1 cellular context compared by ENCODE assay signal in genomic region chr7:936131-937054, GRCh38.
TF ChIP-seq lines count a peak whose summit lies in the region.

No MANE protein-coding gene starts in this region.

TF ChIP-seq in GM12878, 131 proteins besides CTCF, POLR2A, EP300 and RAD21 (continued from another document and continues in another):
- TF ChIP-seq, protein P1, sequence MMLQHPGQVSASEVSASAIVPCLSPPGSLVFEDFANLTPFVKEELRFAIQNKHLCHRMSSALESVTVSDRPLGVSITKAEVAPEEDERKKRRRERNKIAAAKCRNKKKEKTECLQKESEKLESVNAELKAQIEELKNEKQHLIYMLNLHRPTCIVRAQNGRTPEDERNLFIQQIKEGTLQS (IDR thresholded peaks at IDR 0.05; ENCODE audit: borderline replicate concordance, extremely low read depth, low read depth, low read length), result no peak
- TF ChIP-seq, protein P2, sequence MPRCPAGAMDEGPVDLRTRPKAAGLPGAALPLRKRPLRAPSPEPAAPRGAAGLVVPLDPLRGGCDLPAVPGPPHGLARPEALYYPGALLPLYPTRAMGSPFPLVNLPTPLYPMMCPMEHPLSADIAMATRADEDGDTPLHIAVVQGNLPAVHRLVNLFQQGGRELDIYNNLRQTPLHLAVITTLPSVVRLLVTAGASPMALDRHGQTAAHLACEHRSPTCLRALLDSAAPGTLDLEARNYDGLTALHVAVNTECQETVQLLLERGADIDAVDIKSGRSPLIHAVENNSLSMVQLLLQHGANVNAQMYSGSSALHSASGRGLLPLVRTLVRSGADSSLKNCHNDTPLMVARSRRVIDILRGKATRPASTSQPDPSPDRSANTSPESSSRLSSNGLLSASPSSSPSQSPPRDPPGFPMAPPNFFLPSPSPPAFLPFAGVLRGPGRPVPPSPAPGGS (IDR thresholded peaks at IDR 0.05; ENCODE audit: borderline replicate concordance, insufficient read depth, low read depth, low read length, poor library complexity, severe bottlenecking), result no peak
- no peak for TF ChIP-seq E2F8 (IDR thresholded peaks at IDR 0.05; ENCODE audit: low read depth, partially characterized antibody)
- TF ChIP-seq CHD2 (IDR thresholded peaks at IDR 0.05; ENCODE audit: borderline replicate concordance, low read depth, low read length), result no peak
- no peak for TF ChIP-seq SMAD5 (IDR thresholded peaks at IDR 0.05; ENCODE audit: low read depth)
- no peak for TF ChIP-seq HCFC1 (IDR thresholded peaks at IDR 0.05; ENCODE audit: low read length)
- TF ChIP-seq MYB (IDR thresholded peaks at IDR 0.05; ENCODE audit: borderline replicate concordance, low read depth, low read length), result no peak
- peak; percentile 60 for TF ChIP-seq SMARCA5 (IDR thresholded peaks at IDR 0.05)
- no peak for TF ChIP-seq MAX (IDR thresholded peaks at IDR 0.05; ENCODE audit: low read depth, low read length)
- no peak for TF ChIP-seq SUZ12 (IDR thresholded peaks at IDR 0.05; ENCODE audit: unreplicated experiment)
- no peak for TF ChIP-seq WRNIP1 (IDR thresholded peaks at IDR 0.05; ENCODE audit: borderline replicate concordance, low read depth, low read length)
- TF ChIP-seq, protein P3, sequence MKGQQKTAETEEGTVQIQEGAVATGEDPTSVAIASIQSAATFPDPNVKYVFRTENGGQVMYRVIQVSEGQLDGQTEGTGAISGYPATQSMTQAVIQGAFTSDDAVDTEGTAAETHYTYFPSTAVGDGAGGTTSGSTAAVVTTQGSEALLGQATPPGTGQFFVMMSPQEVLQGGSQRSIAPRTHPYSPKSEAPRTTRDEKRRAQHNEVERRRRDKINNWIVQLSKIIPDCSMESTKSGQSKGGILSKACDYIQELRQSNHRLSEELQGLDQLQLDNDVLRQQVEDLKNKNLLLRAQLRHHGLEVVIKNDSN (IDR thresholded peaks at IDR 0.05; ENCODE audit: borderline replicate concordance, extremely low read length, insufficient read depth, low read depth, low read length), result no peak
- TF ChIP-seq PKNOX1 (IDR thresholded peaks at IDR 0.05), result peak; percentile 67
- no peak for TF ChIP-seq NFYA (IDR thresholded peaks at IDR 0.05; ENCODE audit: borderline replicate concordance, low read depth, low read length)
- no peak for TF ChIP-seq E4F1 (IDR thresholded peaks at IDR 0.05; ENCODE audit: borderline replicate concordance, partially characterized antibody)
- TF ChIP-seq, protein P4, sequence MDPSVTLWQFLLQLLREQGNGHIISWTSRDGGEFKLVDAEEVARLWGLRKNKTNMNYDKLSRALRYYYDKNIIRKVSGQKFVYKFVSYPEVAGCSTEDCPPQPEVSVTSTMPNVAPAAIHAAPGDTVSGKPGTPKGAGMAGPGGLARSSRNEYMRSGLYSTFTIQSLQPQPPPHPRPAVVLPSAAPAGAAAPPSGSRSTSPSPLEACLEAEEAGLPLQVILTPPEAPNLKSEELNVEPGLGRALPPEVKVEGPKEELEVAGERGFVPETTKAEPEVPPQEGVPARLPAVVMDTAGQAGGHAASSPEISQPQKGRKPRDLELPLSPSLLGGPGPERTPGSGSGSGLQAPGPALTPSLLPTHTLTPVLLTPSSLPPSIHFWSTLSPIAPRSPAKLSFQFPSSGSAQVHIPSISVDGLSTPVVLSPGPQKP (IDR thresholded peaks at IDR 0.05; ENCODE audit: low read depth, low read length), result no peak
- 0 out of 2 replicates have a peak, but pooled peaks have one; percentile 31 for TF ChIP-seq NKRF (conservative IDR thresholded peaks at IDR 0.05)
- peak; percentile 92; the same call in 1 of the 2 replicates for TF ChIP-seq JUND (IDR thresholded peaks at IDR 0.05; ENCODE audit: low read depth, low read length)
- no peak for TF ChIP-seq SRF (IDR thresholded peaks at IDR 0.05; ENCODE audit: low read depth in 2 of 2, low read length in 2 of 2)
- TF ChIP-seq ZSCAN29 (IDR thresholded peaks at IDR 0.05), result no peak
- TF ChIP-seq CHD1 (IDR thresholded peaks at IDR 0.05; ENCODE audit: low read depth, low read length), result no peak
- TF ChIP-seq YBX1 (IDR thresholded peaks at IDR 0.05), result peak; percentile 41; the same call in 1 of the 2 replicates
- TF ChIP-seq CHD4 (IDR thresholded peaks at IDR 0.05), result no peak
- TF ChIP-seq, protein P5, sequence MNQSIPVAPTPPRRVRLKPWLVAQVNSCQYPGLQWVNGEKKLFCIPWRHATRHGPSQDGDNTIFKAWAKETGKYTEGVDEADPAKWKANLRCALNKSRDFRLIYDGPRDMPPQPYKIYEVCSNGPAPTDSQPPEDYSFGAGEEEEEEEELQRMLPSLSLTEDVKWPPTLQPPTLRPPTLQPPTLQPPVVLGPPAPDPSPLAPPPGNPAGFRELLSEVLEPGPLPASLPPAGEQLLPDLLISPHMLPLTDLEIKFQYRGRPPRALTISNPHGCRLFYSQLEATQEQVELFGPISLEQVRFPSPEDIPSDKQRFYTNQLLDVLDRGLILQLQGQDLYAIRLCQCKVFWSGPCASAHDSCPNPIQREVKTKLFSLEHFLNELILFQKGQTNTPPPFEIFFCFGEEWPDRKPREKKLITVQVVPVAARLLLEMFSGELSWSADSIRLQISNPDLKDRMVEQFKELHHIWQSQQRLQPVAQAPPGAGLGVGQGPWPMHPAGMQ (IDR thresholded peaks at IDR 0.05; ENCODE audit: borderline replicate concordance), result no peak
- peak; percentile 49; the same call in 1 of the 2 replicates for TF ChIP-seq CBFB (IDR thresholded peaks at IDR 0.05; ENCODE audit: low read depth)
- no peak for TF ChIP-seq NR2C2 (IDR thresholded peaks at IDR 0.05; ENCODE audit: borderline replicate concordance, control insufficient read depth, insufficient read length, low read depth)
- TF ChIP-seq EED (IDR thresholded peaks at IDR 0.05; ENCODE audit: low read depth), result peak; percentile 94
- peak; percentile 44; the same call in 1 of the 2 replicates for TF ChIP-seq RAD51 (IDR thresholded peaks at IDR 0.05)
- no peak for TF ChIP-seq FOS (IDR thresholded peaks at IDR 0.05; ENCODE audit: borderline replicate concordance, extremely low read depth, insufficient read length)
- TF ChIP-seq HDAC6 (IDR thresholded peaks at IDR 0.05; ENCODE audit: unreplicated experiment), result no peak
- TF ChIP-seq FOXM1 (IDR thresholded peaks at IDR 0.05; ENCODE audit: low read depth, low read length), result 0 out of 2 replicates have a peak, but pooled peaks have one; percentile 32
- TF ChIP-seq CBX3 (IDR thresholded peaks at IDR 0.05; ENCODE audit: borderline replicate concordance, low read depth), result no peak
- TF ChIP-seq GATAD2B (conservative IDR thresholded peaks at IDR 0.05; ENCODE audit: low read depth), result peak; percentile 99
- peak; percentile 80 for TF ChIP-seq NR2F1 (conservative IDR thresholded peaks at IDR 0.05)
- TF ChIP-seq STAT1 (conservative IDR thresholded peaks at IDR 0.05), result no peak
- TF ChIP-seq PML (IDR thresholded peaks at IDR 0.05; ENCODE audit: low read length), result no peak
- TF ChIP-seq NRF1 (conservative IDR thresholded peaks at IDR 0.05; ENCODE audit: low read depth, low read length), result no peak
- TF ChIP-seq RB1 (IDR thresholded peaks at IDR 0.05; ENCODE audit: borderline replicate concordance), result peak; percentile 76; the same call in 1 of the 2 replicates
- TF ChIP-seq SIX5 (IDR thresholded peaks at IDR 0.05; ENCODE audit: low read depth, low read length, severe bottlenecking), result no peak
- no peak for TF ChIP-seq SMAD1 (IDR thresholded peaks at IDR 0.05; ENCODE audit: low read depth, partially characterized antibody)
- TF ChIP-seq, protein P6, sequence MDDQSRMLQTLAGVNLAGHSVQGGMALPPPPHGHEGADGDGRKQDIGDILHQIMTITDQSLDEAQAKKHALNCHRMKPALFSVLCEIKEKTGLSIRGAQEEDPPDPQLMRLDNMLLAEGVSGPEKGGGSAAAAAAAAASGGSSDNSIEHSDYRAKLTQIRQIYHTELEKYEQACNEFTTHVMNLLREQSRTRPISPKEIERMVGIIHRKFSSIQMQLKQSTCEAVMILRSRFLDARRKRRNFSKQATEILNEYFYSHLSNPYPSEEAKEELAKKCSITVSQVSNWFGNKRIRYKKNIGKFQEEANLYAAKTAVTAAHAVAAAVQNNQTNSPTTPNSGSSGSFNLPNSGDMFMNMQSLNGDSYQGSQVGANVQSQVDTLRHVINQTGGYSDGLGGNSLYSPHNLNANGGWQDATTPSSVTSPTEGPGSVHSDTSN (IDR thresholded peaks at IDR 0.05; ENCODE audit: insufficient replicate concordance, low read depth, low read length), result peak; percentile 20
- TF ChIP-seq BRCA1 (IDR thresholded peaks at IDR 0.05; ENCODE audit: low read depth, low read length), result no peak
- peak; percentile 45 for TF ChIP-seq HDGF (IDR thresholded peaks at IDR 0.05)
- no peak for TF ChIP-seq BMI1 (IDR thresholded peaks at IDR 0.05; ENCODE audit: borderline replicate concordance)
- no peak for TF ChIP-seq SIN3A (IDR thresholded peaks at IDR 0.05; ENCODE audit: low read depth, low read length)
- no peak for TF ChIP-seq SPI1 (IDR thresholded peaks at IDR 0.05; ENCODE audit: borderline replicate concordance, insufficient read depth, low read depth, low read length)
- TF ChIP-seq, protein P7, sequence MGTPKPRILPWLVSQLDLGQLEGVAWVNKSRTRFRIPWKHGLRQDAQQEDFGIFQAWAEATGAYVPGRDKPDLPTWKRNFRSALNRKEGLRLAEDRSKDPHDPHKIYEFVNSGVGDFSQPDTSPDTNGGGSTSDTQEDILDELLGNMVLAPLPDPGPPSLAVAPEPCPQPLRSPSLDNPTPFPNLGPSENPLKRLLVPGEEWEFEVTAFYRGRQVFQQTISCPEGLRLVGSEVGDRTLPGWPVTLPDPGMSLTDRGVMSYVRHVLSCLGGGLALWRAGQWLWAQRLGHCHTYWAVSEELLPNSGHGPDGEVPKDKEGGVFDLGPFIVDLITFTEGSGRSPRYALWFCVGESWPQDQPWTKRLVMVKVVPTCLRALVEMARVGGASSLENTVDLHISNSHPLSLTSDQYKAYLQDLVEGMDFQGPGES (IDR thresholded peaks at IDR 0.05), result no peak
